ENCODE assay signal across 11 cellular contexts in genomic region chr10:75547391-75548298, GRCh38.
A peak's percentile ranks its signal among the peaks of the same experiment; 100 is the strongest.
DNase-seq lines count a peak whose midpoint lies in the region; ATAC-seq and TF ChIP-seq lines count a peak whose summit lies in the region.
"Had no signal": no experiment of that assay in that cellular context is flagged by ENCODE, and none has a peak within 500 bp of the region (broad histone marks: within the 10 kb centered on the region; RNA-seq: fewer than 3 reads in every experiment).

No MANE protein-coding gene starts in this region.

- peak; percentile 69 for ATAC-seq in GM19463 (IDR thresholded peaks at IDR 0.05; ENCODE audit: unreplicated experiment)
- no peak for ATAC-seq in HG02759 (IDR thresholded peaks at IDR 0.05; ENCODE audit: unreplicated experiment)
- no peak for ATAC-seq in GM21529 (IDR thresholded peaks at IDR 0.05; ENCODE audit: unreplicated experiment)
- ATAC-seq: K562 had no signal

- peak; percentile 91 for DNase-seq in RPMI7951 (ENCODE audit: low read depth)
- DNase-seq in fibroblast of mammary gland (ENCODE audit: low read depth) = peak; percentile 78
- peak; percentile 61 for DNase-seq in stromal cell of bone marrow (ENCODE audit: low read depth)
- DNase-seq in DMS79 (lab: John Stamatoyannopoulos, UW) = no peak
- DNase-seq in NCI-H1694 (lab: John Stamatoyannopoulos, UW) = no peak
- DNase-seq: amniotic stem cell, ovary had no signal

- H3K4me3 ChIP-seq in fibroblast of mammary gland (ENCODE audit: control insufficient read depth, low read depth, low read length) = no peak overlapping the region
- H3K4me3 ChIP-seq: K562, ovary had no signal

- TF ChIP-seq CTCF in fibroblast of mammary gland (conservative IDR thresholded peaks at IDR 0.05; ENCODE audit: control insufficient read depth, insufficient read depth, low read depth, low read length) = no peak

Comparison
In these comparisons a context has a peak if more than half of its experiments do, and no peak if none do; other contexts are left out.
1. DNase-seq: peak in RPMI7951 (single experiment), fibroblast of mammary gland (single experiment) and stromal cell of bone marrow (single experiment); none in DMS79 (single experiment) and NCI-H1694 (single experiment).